In genomic region chr14:21498540-21499526, GRCh38 we compare ENCODE assay signal across 8 cellular contexts. TPM values are rescaled to one million over a fixed set of nuclear protein-coding genes. Genes with fewer than 3 reads are reported as not detected.
DNase-seq lines count a peak whose midpoint lies in the region; ATAC-seq and TF ChIP-seq lines count a peak whose summit lies in the region.

No MANE protein-coding gene starts in this region.

- H3K27ac ChIP-seq in VCaP (peak overlapping the region; percentile 27), parathyroid adenoma (no peak overlapping the region)

- H2AFZ ChIP-seq in parathyroid adenoma: no peak overlapping the region

- peaks cover 48% of the 10 kb centered on the region for H3K36me3 Mint-ChIP-seq in Calu3 (ENCODE audit: insufficient read depth, unreplicated experiment)

- no peaks in the 10 kb centered on the region for H3K79me2 ChIP-seq in parathyroid adenoma

- intact Hi-C loops in Calu3 (cut with micrococcal nuclease; ENCODE audit: unreplicated experiment): loop anchor here (1.0 kb wide), 1 partner anchor 58 kb away; no protein-coding TSS in a partner anchor

- CTCF ChIA-PET in Calu3 (lab: Charles Lee): interaction anchor here (0.7 to 1.7 kb wide), 3 partner anchors 12 to 251 kb away, joined by 3 to 11 read pairs (median 7); partner anchors contain the start of gene METTL3

- no peaks in the 10 kb centered on the region for H3K9me3 ChIP-seq in parathyroid adenoma (ENCODE audit: control insufficient read depth, low read length)

- ATAC-seq in GM21381 (IDR thresholded peaks at IDR 0.05; ENCODE audit: unreplicated experiment) (peak; percentile 61), GM21576 (IDR thresholded peaks at IDR 0.05; ENCODE audit: unreplicated experiment) (no peak)

- no peaks in the 10 kb centered on the region for H3K27me3 ChIP-seq in parathyroid adenoma (ENCODE audit: control insufficient read depth, insufficient read depth, low read length)

- H3K27ac Mint-ChIP-seq in Calu3 (ENCODE audit: unreplicated experiment): no peak overlapping the region

- H3K4me1 ChIP-seq in parathyroid adenoma: no peaks in the 10 kb centered on the region

- no peaks in the 10 kb centered on the region for H3K36me3 ChIP-seq in parathyroid adenoma (ENCODE audit: control insufficient read depth, insufficient read depth, low read length)

- no peak overlapping the region for H3K4me3 Mint-ChIP-seq in Calu3 (ENCODE audit: low read depth, unreplicated experiment)

- H3K4me2 ChIP-seq in parathyroid adenoma (ENCODE audit: low read length): no peak overlapping the region

- TSS peak; percentile 3 for BruUV-seq in Calu3 (replicated peaks; lab: Mats Ljungman, UMichigan)

- H3K9me3 Mint-ChIP-seq in Calu3 (ENCODE audit: low read depth, unreplicated experiment): no peaks in the 10 kb centered on the region

- no peak overlapping the region for H3K4me3 ChIP-seq in parathyroid adenoma (ENCODE audit: low read depth, low read length)

- TF ChIP-seq CTCF in Calu3 (IDR thresholded peaks at IDR 0.05; ENCODE audit: unreplicated experiment): peak; percentile 43
- peak; percentile 72 for TF ChIP-seq CTCF in VCaP (conservative IDR thresholded peaks at IDR 0.05)
- TF ChIP-seq CTCF in parathyroid adenoma (IDR thresholded peaks at IDR 0.05): peak; percentile 73

- no peak overlapping the region for H3K9ac ChIP-seq in parathyroid adenoma

- H3K27me3 Mint-ChIP-seq in Calu3 (ENCODE audit: unreplicated experiment): no peaks in the 10 kb centered on the region

- H3K4me1 Mint-ChIP-seq in Calu3 (ENCODE audit: low read depth, unreplicated experiment): no peaks in the 10 kb centered on the region

- DNase-seq in Calu3 (peak; percentile 40), NCI-H2081 treated with DMSO at 0.1 percent for 48 hours (lab: John Stamatoyannopoulos, UW) (peak; percentile 32), fibroblast of peridontal ligament (ENCODE audit: extremely low read depth) (peak; percentile 65), NCI-H128 (lab: John Stamatoyannopoulos, UW; ENCODE audit: unreplicated experiment) (no peak)

RNA-seq across cellular contexts. Expression of gene METTL3, which starts 12.3 kb away (rescaled TPM):
- 40.5 and 42.2 TPM in 2 replicates for total RNA-seq in Calu3 (2022)

RNA-seq across cellular contexts. Expression of gene TOX4, which starts 21.8 kb away (rescaled TPM):
- 77.4 and 78.0 TPM in 2 replicates for total RNA-seq in Calu3 (2022)

RNA-seq across cellular contexts. Expression of gene RAB2B, which starts 22.1 kb away (rescaled TPM):
- total RNA-seq in Calu3 (2022): 25.2 and 25.4 TPM in 2 replicates

RNA-seq across cellular contexts. Expression of gene SALL2, which starts 27.3 kb away (rescaled TPM):
- total RNA-seq in Calu3 (2022): 3.5 and 3.9 TPM in 2 replicates

RNA-seq across cellular contexts. Expression of gene CHD8, which starts 42.9 kb away (rescaled TPM):
- total RNA-seq in Calu3 (2022): 93.1 and 100 TPM in 2 replicates
